Comparison of ENCODE assay signal across 8 cellular contexts in the genomic region with DNA sequence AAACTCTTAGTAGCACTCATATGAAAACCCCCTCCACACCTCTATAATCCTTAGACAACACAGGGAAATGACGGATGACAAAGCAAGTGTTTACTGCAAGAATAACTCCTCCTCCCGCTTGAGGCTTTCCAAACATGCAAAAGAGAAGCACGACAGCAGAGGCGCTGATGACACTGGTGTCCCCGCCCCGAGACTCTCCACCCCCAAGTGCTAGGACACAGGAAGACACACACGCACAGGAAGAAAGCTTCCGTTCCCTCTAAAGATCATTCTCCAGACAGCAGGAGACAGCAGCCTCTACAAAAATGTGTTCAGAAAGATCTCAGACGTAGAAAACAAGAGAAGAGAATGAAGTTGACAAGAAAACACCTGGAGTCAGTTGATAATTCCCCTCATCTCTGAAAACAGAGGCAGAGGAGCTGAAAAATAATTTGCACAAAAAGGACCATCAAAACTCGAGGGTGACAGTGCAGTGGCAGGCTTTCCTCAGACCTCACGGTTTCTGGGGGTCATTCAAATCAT.
DNase-seq lines count a peak whose midpoint lies in the region; ATAC-seq and TF ChIP-seq lines count a peak whose summit lies in the region.

No MANE protein-coding gene starts in this region.

- H3K36me3 Mint-ChIP-seq in T-helper 1 cell treated with Interleukin-12 subunit alpha and Interleukin-12 subunit beta and Interleukin-4 antibody, amounts not matched to agents 30 μg/mL and 1 μg/mL, for 36 hours (ENCODE audit: low read depth): peaks cover 2% of the 10 kb centered on the region

- H3K27ac Mint-ChIP-seq in T-helper 1 cell treated with Interleukin-12 subunit alpha and Interleukin-12 subunit beta and Interleukin-4 antibody, amounts not matched to agents 30 μg/mL and 1 μg/mL, for 36 hours: peak overlapping the region; percentile 89

- H3K4me1 ChIP-seq in lower lobe of right lung: peaks cover 25% of the 10 kb centered on the region

- no peak for TF ChIP-seq CTCF in lower lobe of right lung (IDR thresholded peaks at IDR 0.05)

- H3K27me3 Mint-ChIP-seq in T-helper 1 cell treated with Interleukin-12 subunit alpha and Interleukin-12 subunit beta and Interleukin-4 antibody, amounts not matched to agents 30 μg/mL and 1 μg/mL, for 36 hours (ENCODE audit: low read depth): no peaks in the 10 kb centered on the region

- ATAC-seq in HG03280 (IDR thresholded peaks at IDR 0.05; ENCODE audit: unreplicated experiment) (peak; percentile 78), lower lobe of right lung (peak; percentile 75 to 80), HG03442 (IDR thresholded peaks at IDR 0.05; ENCODE audit: unreplicated experiment) (no peak)

- intact Hi-C loops in lower lobe of right lung (cut with DNase I): no loop called here

- no peaks in the 10 kb centered on the region for H3K27me3 ChIP-seq in lower lobe of right lung (ENCODE audit: low read depth)

- H3K4me3 Mint-ChIP-seq in T-helper 1 cell treated with Interleukin-12 subunit alpha and Interleukin-12 subunit beta and Interleukin-4 antibody, amounts not matched to agents 30 μg/mL and 1 μg/mL, for 36 hours: peak overlapping the region; percentile 64

- H3K36me3 ChIP-seq in lower lobe of right lung: peaks cover 55% of the 10 kb centered on the region

- H3K4me1 Mint-ChIP-seq in T-helper 1 cell treated with Interleukin-12 subunit alpha and Interleukin-12 subunit beta and Interleukin-4 antibody, amounts not matched to agents 30 μg/mL and 1 μg/mL, for 36 hours (ENCODE audit: low read depth): peaks cover 22% of the 10 kb centered on the region

- peak overlapping the region; percentile 3 for H3K27ac ChIP-seq in angular gyrus (ENCODE audit: low read depth, low read length)
- peak overlapping the region; percentile 54 for H3K27ac ChIP-seq in lower lobe of right lung

- H3K4me3 ChIP-seq in lower lobe of right lung: no peak overlapping the region

- DNase-seq in ELF-1 (ENCODE audit: low read depth, low spot score): peak; percentile 53
- DNase-seq in lower lobe of right lung: peak; percentile 74
- peak; percentile 14 to 24 for DNase-seq in stimulated activated CD8-positive, alpha-beta memory T cell treated with anti-CD3 and anti-CD28 coated beads, Interleukin-2, amount 100 ng/mL, for 1 hour (ENCODE audit: low read depth in 2 of 2)
- no peak for DNase-seq in mesenteric fat pad (ENCODE audit: low spot score)

- no peaks in the 10 kb centered on the region for H3K9me3 Mint-ChIP-seq in T-helper 1 cell treated with Interleukin-12 subunit alpha and Interleukin-12 subunit beta and Interleukin-4 antibody, amounts not matched to agents 30 μg/mL and 1 μg/mL, for 36 hours

- no peaks in the 10 kb centered on the region for H3K9me3 ChIP-seq in lower lobe of right lung
